Comparison of ENCODE assay signal across 20 cellular contexts in genomic region chr20:34143951-34144350, GRCh38. TPM values are rescaled to one million over a fixed set of nuclear protein-coding genes. Genes with fewer than 3 reads are reported as not detected.
DNase-seq lines count a peak whose midpoint lies in the region; ATAC-seq and TF ChIP-seq lines count a peak whose summit lies in the region.
"Had no signal": no experiment of that assay in that cellular context is flagged by ENCODE, and none has a peak within 500 bp of the region (broad histone marks: within the 10 kb centered on the region; RNA-seq: fewer than 3 reads in every experiment).

No MANE protein-coding gene starts in this region.

- H3K4me3 ChIP-seq in fibroblast of pulmonary artery (replicated peaks; ENCODE audit: low read depth, low read length) = no peak overlapping the region
- H3K4me3 ChIP-seq: body of pancreas, left lung, SJCRH30 had no signal

- DNase-seq in DMS53 (lab: John Stamatoyannopoulos, UW) = peak; percentile 18
- no peak for DNase-seq in DMS53 treated with DMSO at 0.1 percent for 48 hours (lab: John Stamatoyannopoulos, UW; ENCODE audit: unreplicated experiment)
- DNase-seq in SW480 (ENCODE audit: low spot score) = peak; percentile 73
- DNase-seq in fibroblast of pulmonary artery (ENCODE audit: low read depth) = peak; percentile 44
- peak; percentile 43 for DNase-seq in type B pancreatic cell (ENCODE audit: extremely low spot score, unreplicated experiment)
- DNase-seq in left colon = no peak
- DNase-seq in activated CD8-positive, alpha-beta T cell treated with anti-CD3 and anti-CD28 coated beads for 36 hours = no peak
- DNase-seq in NCI-H524 treated with DMSO at 0.1 percent for 48 hours (lab: John Stamatoyannopoulos, UW) = no peak
- DNase-seq: activated B cell treated with CpG ODN at 0.5 μM for 24 hours; activated CD8-positive, alpha-beta memory T cell treated with anti-CD3 and anti-CD28 coated beads for 24 hours; body of pancreas; C1 segment of cervical spinal cord; cortex of kidney; left lung; NCI-H1417; NCI-H2171; NCI-H69; SJCRH30; stimulated activated CD8-positive, alpha-beta memory T cell treated with anti-CD3 and anti-CD28 coated beads, Interleukin-4, amount 100 ng/mL, for 48 hours had no signal

- CTCF ChIA-PET in activated CD8-positive, alpha-beta T cell treated with anti-CD3 and anti-CD28 coated beads for 36 hours (lab: Charles Lee) = no interaction called here

- H3K9me3 Mint-ChIP-seq in type B pancreatic cell = no peaks in the 10 kb centered on the region
- no peaks in the 10 kb centered on the region for H3K9me3 Mint-ChIP-seq in activated CD8-positive, alpha-beta T cell treated with anti-CD3 and anti-CD28 coated beads for 36 hours
- H3K9me3 Mint-ChIP-seq: activated B cell treated with CpG ODN at 0.5 μM for 24 hours had no signal

- no peaks in the 10 kb centered on the region for H3K4me1 Mint-ChIP-seq in type B pancreatic cell (ENCODE audit: unreplicated experiment)
- H3K4me1 Mint-ChIP-seq in activated CD8-positive, alpha-beta T cell treated with anti-CD3 and anti-CD28 coated beads for 36 hours (ENCODE audit: low read depth) = no peaks in the 10 kb centered on the region
- H3K4me1 Mint-ChIP-seq: activated B cell treated with CpG ODN at 0.5 μM for 24 hours had no signal

- no peaks in the 10 kb centered on the region for H3K36me3 Mint-ChIP-seq in type B pancreatic cell
- no peaks in the 10 kb centered on the region for H3K36me3 Mint-ChIP-seq in activated CD8-positive, alpha-beta T cell treated with anti-CD3 and anti-CD28 coated beads for 36 hours (ENCODE audit: low read depth)
- H3K36me3 Mint-ChIP-seq: activated naive CD8-positive, alpha-beta T cell had no signal

- TF ChIP-seq CTCF in fibroblast of pulmonary artery (IDR thresholded peaks at IDR 0.05; ENCODE audit: low read length, missing control alignments) = no peak
- no peak for TF ChIP-seq CTCF in type B pancreatic cell (conservative IDR thresholded peaks at IDR 0.05)
- no peak for TF ChIP-seq CTCF in activated CD8-positive, alpha-beta T cell treated with anti-CD3 and anti-CD28 coated beads for 36 hours (IDR thresholded peaks at IDR 0.05)

- intact Hi-C loops in left colon (cut with DNase I, micrococcal nuclease) = no loop called here
- intact Hi-C loops in activated CD8-positive, alpha-beta T cell treated with anti-CD3 and anti-CD28 coated beads for 36 hours (cut with micrococcal nuclease) = no loop called here

- POLR2A ChIA-PET in activated CD8-positive, alpha-beta T cell treated with anti-CD3 and anti-CD28 coated beads for 36 hours (lab: Charles Lee) = interaction anchor here (0.7 kb wide), 1 partner anchor 380 kb away, joined by 3 read pairs; no protein-coding TSS in a partner anchor

- no peak for ATAC-seq in left colon
- no peak for ATAC-seq in activated CD8-positive, alpha-beta T cell treated with anti-CD3 and anti-CD28 coated beads for 36 hours
- ATAC-seq: body of pancreas, left lung had no signal

- no peak overlapping the region for H3K4me3 Mint-ChIP-seq in type B pancreatic cell
- no peak overlapping the region for H3K4me3 Mint-ChIP-seq in activated CD8-positive, alpha-beta T cell treated with anti-CD3 and anti-CD28 coated beads for 36 hours
- H3K4me3 Mint-ChIP-seq: activated B cell treated with CpG ODN at 0.5 μM for 24 hours; activated naive CD8-positive, alpha-beta T cell had no signal

- H3K27me3 Mint-ChIP-seq in type B pancreatic cell = peaks cover 7% of the 10 kb centered on the region
- H3K27me3 Mint-ChIP-seq in activated CD8-positive, alpha-beta T cell treated with anti-CD3 and anti-CD28 coated beads for 36 hours = peaks cover 8% of the 10 kb centered on the region

- no peak overlapping the region for H3K27ac Mint-ChIP-seq in type B pancreatic cell
- H3K27ac Mint-ChIP-seq in activated CD8-positive, alpha-beta T cell treated with anti-CD3 and anti-CD28 coated beads for 36 hours = no peak overlapping the region
- H3K27ac Mint-ChIP-seq: activated B cell treated with CpG ODN at 0.5 μM for 24 hours; activated naive CD8-positive, alpha-beta T cell had no signal

RNA-seq across cellular contexts. Expression of gene EIF2S2, which starts 31.9 kb away (rescaled TPM):
- total RNA-seq in type B pancreatic cell (ENCODE audit: low replicate concordance) = 87.1 and 87.8 TPM in 2 replicates
- total RNA-seq in left colon = 10 to 100 TPM; 39.8 to 51.1 TPM
- total RNA-seq in activated CD8-positive, alpha-beta T cell treated with anti-CD3 and anti-CD28 coated beads for 36 hours = 100 to 1,000 TPM; 161 to 164 TPM

Comparison
In these comparisons a context has a peak if more than half of its experiments do, and no peak if none do; other contexts are left out.
1. DNase-seq: peak in DMS53 (single experiment), SW480 (single experiment), fibroblast of pulmonary artery (single experiment) and type B pancreatic cell (single experiment); none in DMS53 treated with DMSO at 0.1 percent for 48 hours (single experiment), left colon (0 of 2), activated CD8-positive, alpha-beta T cell treated with anti-CD3 and anti-CD28 coated beads for 36 hours (single experiment) and NCI-H524 treated with DMSO at 0.1 percent for 48 hours (single experiment).